9 cellular contexts compared by ENCODE assay signal in the genomic region with DNA sequence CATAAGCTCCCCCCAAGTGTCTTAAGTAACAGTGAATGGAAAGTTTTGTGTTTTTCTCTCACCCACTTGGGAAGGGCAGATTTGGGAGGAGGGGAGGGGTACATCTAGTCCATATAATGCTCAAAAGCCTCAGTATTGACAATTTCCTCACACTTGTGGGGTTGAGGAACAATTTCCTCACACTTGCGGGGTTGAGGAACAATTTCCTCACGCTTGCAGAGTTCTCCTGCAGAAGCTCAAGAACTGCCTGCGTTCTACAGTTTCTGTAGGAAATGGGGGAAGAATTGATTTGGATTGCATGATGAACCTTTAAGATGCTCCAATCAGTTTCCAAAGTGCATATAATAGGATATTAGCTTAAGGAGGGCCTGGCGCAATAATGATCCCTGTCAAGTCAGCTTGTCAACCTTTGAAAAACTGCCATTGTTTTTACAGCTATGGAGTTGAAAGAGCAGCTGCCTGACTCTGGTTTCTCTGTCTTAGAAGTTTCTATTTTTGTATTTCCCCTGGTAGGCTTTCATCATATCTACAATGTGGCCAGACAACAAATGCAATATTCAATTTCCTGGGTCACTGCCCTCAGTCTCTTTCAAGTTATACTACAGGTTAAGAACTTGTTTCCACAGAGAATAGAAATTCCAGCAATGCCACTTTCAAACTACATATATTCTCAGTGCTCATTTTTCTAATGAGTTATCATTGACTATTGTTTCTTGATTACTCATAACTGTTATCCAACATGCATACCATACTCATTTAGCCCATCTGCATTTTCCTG.
DNase-seq lines count a peak whose midpoint lies in the region; ATAC-seq and TF ChIP-seq lines count a peak whose summit lies in the region.
"Had no signal": no experiment of that assay in that cellular context is flagged by ENCODE, and none has a peak within 500 bp of the region (broad histone marks: within the 10 kb centered on the region; RNA-seq: fewer than 3 reads in every experiment).

No MANE protein-coding gene starts in this region.

- ATAC-seq in GM18867 (IDR thresholded peaks at IDR 0.05; ENCODE audit: unreplicated experiment) (peak; percentile 83), HG02798 (IDR thresholded peaks at IDR 0.05; ENCODE audit: poor library complexity, unreplicated experiment) (peak; percentile 83), mucosa of descending colon (peak; percentile 10)

- H3K36me3 ChIP-seq in mucosa of descending colon (ENCODE audit: low read depth), result no peaks in the 10 kb centered on the region
- peaks cover 11% of the 10 kb centered on the region for H3K36me3 ChIP-seq in endodermal cell (ENCODE audit: control insufficient read depth, insufficient read depth, low read length)
- H3K36me3 ChIP-seq: adrenal gland had no signal

- H3K27me3 Mint-ChIP-seq in endodermal cell (ENCODE audit: insufficient read depth), result no peaks in the 10 kb centered on the region

- H3K9me3 ChIP-seq in mucosa of descending colon (no peaks in the 10 kb centered on the region), endodermal cell (ENCODE audit: control insufficient read depth, low read length) (no peaks in the 10 kb centered on the region)

- peaks cover 14% of the 10 kb centered on the region for H3K4me1 Mint-ChIP-seq in endodermal cell

- intact Hi-C loops in mucosa of descending colon (cut with DNase I, micrococcal nuclease), result no loop called here

- DNase-seq in NOMO-1 treated with dmso at 0.1 percent for 144 hours (lab: John Stamatoyannopoulos, UW; ENCODE audit: unreplicated experiment) (peak; percentile 61), mucosa of descending colon (no peak), erythroblast (lab: John Stamatoyannopoulos, UW) (no peak), endodermal cell (no peak), NCI-H2227 (lab: John Stamatoyannopoulos, UW; ENCODE audit: unreplicated experiment) (no peak)
- no peak for DNase-seq in activated effector memory CD4-positive, alpha-beta T cell treated with anti-CD3 and anti-CD28 coated beads, Interleukin-2, amount 50 U/mL, for 16 hours

- no peak for TF ChIP-seq CTCF in mucosa of descending colon (IDR thresholded peaks at IDR 0.05)
- no peak for TF ChIP-seq CTCF in endodermal cell (conservative IDR thresholded peaks at IDR 0.05)

- H3K27ac ChIP-seq in endodermal cell (ENCODE audit: low read depth, low read length), result no peak overlapping the region

- no peaks in the 10 kb centered on the region for H3K4me1 ChIP-seq in mucosa of descending colon (ENCODE audit: low read depth)
- no peaks in the 10 kb centered on the region for H3K4me1 ChIP-seq in endodermal cell (ENCODE audit: control insufficient read depth, insufficient read depth, low read length)

- no peak overlapping the region for H3K27ac Mint-ChIP-seq in endodermal cell

- 94 to 96% methylated on average over 4 of the region's 4 CpGs for WGBS in endodermal cell (ENCODE audit: insufficient coverage in 1 of 2, insufficient read length in 1 of 2), 2 experiments

- H3K27me3 ChIP-seq in endodermal cell (ENCODE audit: control insufficient read depth, insufficient read depth, low read length, poor library complexity, severe bottlenecking), result no peaks in the 10 kb centered on the region
- H3K27me3 ChIP-seq: adrenal gland had no signal

- TF ChIP-seq POLR2A in erythroblast (IDR thresholded peaks at IDR 0.05; ENCODE audit: low read length), result no peak

- H3K9ac ChIP-seq in endodermal cell (ENCODE audit: extremely low read depth, low read length, poor library complexity, severe bottlenecking), result no peak overlapping the region

- H3K36me3 Mint-ChIP-seq in endodermal cell (ENCODE audit: low read depth), result peaks cover 1% of the 10 kb centered on the region

- H3K4me3 ChIP-seq in mucosa of descending colon, result no peak overlapping the region
- no peak overlapping the region for H3K4me3 ChIP-seq in endodermal cell (ENCODE audit: low read length)
- H3K4me3 ChIP-seq: adrenal gland had no signal

- H3K4me3 Mint-ChIP-seq in endodermal cell, result no peak overlapping the region

- no peaks in the 10 kb centered on the region for H3K9me3 Mint-ChIP-seq in endodermal cell

Comparison
In these comparisons a context has a peak if more than half of its experiments do, and no peak if none do; other contexts are left out.
1. ATAC-seq: peak in every context shown above with its lines; median percentile 83 in GM18867; 83 in HG02798; 10 in mucosa of descending colon.